9 cellular contexts compared by ENCODE assay signal in genomic region chr11:116930586-116930985, GRCh38.
DNase-seq lines count a peak whose midpoint lies in the region; ATAC-seq and TF ChIP-seq lines count a peak whose summit lies in the region.
"Had no signal": no experiment of that assay in that cellular context is flagged by ENCODE, and none has a peak within 500 bp of the region (broad histone marks: within the 10 kb centered on the region; RNA-seq: fewer than 3 reads in every experiment).

No MANE protein-coding gene starts in this region.

- peak overlapping the region; percentile 2 for H2BK5ac ChIP-seq in IMR-90 (ENCODE audit: low read depth, low read length, poor library complexity, severe bottlenecking)

- peak overlapping the region in 3 of 5 experiments; percentile 22 to 88 (median 83) for H3K27ac Mint-ChIP-seq in brain
- peak overlapping the region; percentile 90 to 99 (median 97) for H3K27ac Mint-ChIP-seq in naive thymus-derived CD8-positive, alpha-beta T cell

- no peaks in the 10 kb centered on the region for H3K9me3 Mint-ChIP-seq in brain
- peaks cover 0 to 6% (median 0%) of the 10 kb centered on the region in 9 donors for H3K9me3 Mint-ChIP-seq in naive thymus-derived CD8-positive, alpha-beta T cell

- H3K27me3 ChIP-seq in ACC112 (ENCODE audit: insufficient read depth, low read length): no peaks in the 10 kb centered on the region
- no peaks in the 10 kb centered on the region for H3K27me3 ChIP-seq in IMR-90 (ENCODE audit: control insufficient read depth, insufficient read depth, low read length)

- no peak overlapping the region for H4K8ac ChIP-seq in IMR-90 (ENCODE audit: low read depth in 2 of 2, low read length in 2 of 2)

- dilution Hi-C loops in IMR-90 (cut with HindIII; ENCODE audit: low sequenced_read_pairs, unreplicated experiment): no loop called here

- H3K9me3 ChIP-seq in IMR-90 (ENCODE audit: control insufficient read depth, insufficient read depth, low read length): no peaks in the 10 kb centered on the region

- no peak for TF ChIP-seq RAD21 in IMR-90 (IDR thresholded peaks at IDR 0.05; ENCODE audit: low read length)

- H2AK5ac ChIP-seq in IMR-90 (ENCODE audit: low read depth, low read length): no peak overlapping the region

- no peak overlapping the region for H2BK20ac ChIP-seq in IMR-90 (ENCODE audit: low read depth, low read length)

- no peak overlapping the region for H3K27ac ChIP-seq in ACC112 (ENCODE audit: low read depth, low read length)
- H3K27ac ChIP-seq in IMR-90 (ENCODE audit: insufficient read depth, low read length): no peak overlapping the region

- TF ChIP-seq POLR2A in IMR-90 (IDR thresholded peaks at IDR 0.05; ENCODE audit: low read depth, low read length): no peak

- H2AFZ ChIP-seq in ACC112 (ENCODE audit: low read length, unreplicated experiment) (no peak overlapping the region), IMR-90 (replicated peaks; ENCODE audit: low read length, poor library complexity) (no peak overlapping the region)

- no peaks in the 10 kb centered on the region for H3K79me2 ChIP-seq in ACC112 (ENCODE audit: control insufficient read depth, insufficient read depth, low read length, unreplicated experiment)

- no peak overlapping the region for H2AK9ac ChIP-seq in IMR-90 (replicated peaks; ENCODE audit: low read depth, low read length, poor library complexity)

- H4K91ac ChIP-seq in IMR-90 (ENCODE audit: insufficient read depth, low read depth, low read length): no peak overlapping the region

- intact Hi-C loops in IMR-90 (cut with micrococcal nuclease): no loop called here

- H2BK120ac ChIP-seq in IMR-90 (ENCODE audit: low read depth, low read length): no peak overlapping the region

- H3K36me3 ChIP-seq in ACC112 (ENCODE audit: insufficient read depth, low read length) (peaks cover 5% of the 10 kb centered on the region; the same call in 1 of the 2 replicates), IMR-90 (ENCODE audit: control insufficient read depth, insufficient read depth, low read length) (no peaks in the 10 kb centered on the region; the same call in 1 of the 2 replicates)

- POLR2A ChIA-PET in IMR-90 (lab: Charles Lee; ENCODE audit: unreplicated experiment): interaction anchor here (0.6 kb wide), 1 partner anchor 1792 kb away, joined by 26 read pairs; no protein-coding TSS in a partner anchor
- POLR2A ChIA-PET in naive thymus-derived CD8-positive, alpha-beta T cell (lab: Charles Lee): interaction anchor here (0.7 to 2.3 kb wide), 7 partner anchors 9 to 169 kb away, joined by 3 to 6 read pairs (median 4); no protein-coding TSS in a partner anchor

- H3K23ac ChIP-seq in IMR-90 (ENCODE audit: low read depth, low read length): no peak overlapping the region

- WGBS in IMR-90 (ENCODE audit: extremely low coverage in 2 of 2, insufficient read length in 1 of 2), 2 experiments: 50% methylated on average over 1 of the region's 2 CpGs; no CpG with 5 or more reads in 1 of the 2 experiments

- TF ChIP-seq CTCF in IMR-90 (conservative IDR thresholded peaks at IDR 0.05; ENCODE audit: low read depth, low read length): no peak
- TF ChIP-seq CTCF in brain (conservative IDR thresholded peaks at IDR 0.05): no peak

- H3K56ac ChIP-seq in IMR-90 (ENCODE audit: extremely low read depth, insufficient read depth, low read length): no peak overlapping the region

- no TSS peak for BruUV-seq in IMR-90 (replicated peaks; lab: Mats Ljungman, UMichigan)

- H3K4me3 Mint-ChIP-seq in brain: peak overlapping the region in 1 of 5 experiments; percentile 71
- peak overlapping the region; percentile 63 to 85 (median 74) for H3K4me3 Mint-ChIP-seq in naive thymus-derived CD8-positive, alpha-beta T cell

- H3K4me2 ChIP-seq in IMR-90 (ENCODE audit: low read depth, low read length): peak overlapping the region; percentile 60

- H3K9ac ChIP-seq in IMR-90 (ENCODE audit: low read depth, low read length): no peak overlapping the region

- H3K4me1 Mint-ChIP-seq in brain: peaks cover 37% of the 10 kb centered on the region
- H3K4me1 Mint-ChIP-seq in naive thymus-derived CD8-positive, alpha-beta T cell: peaks cover 45 to 86% (median 68%) of the 10 kb centered on the region in 4 donors

- peaks cover 28% of the 10 kb centered on the region for H3K36me3 Mint-ChIP-seq in brain
- H3K36me3 Mint-ChIP-seq in naive thymus-derived CD8-positive, alpha-beta T cell: peaks cover 0 to 7% (median 5%) of the 10 kb centered on the region in 3 donors

- H3K4ac ChIP-seq in IMR-90 (ENCODE audit: low read depth, low read length): no peak overlapping the region

- H3K4me3 ChIP-seq in ACC112 (ENCODE audit: low read depth, low read length) (peak overlapping the region; percentile 72), IMR-90 (ENCODE audit: insufficient read depth, low read depth, low read length) (no peak overlapping the region)

- no peaks in the 10 kb centered on the region; the same call in 1 of the 2 replicates for H3K9me1 ChIP-seq in IMR-90 (ENCODE audit: insufficient read depth, low read length)

- peak; percentile 9; the same call in 1 of the 2 replicates for ATAC-seq in IMR-90 (ENCODE audit: low read depth)
- ATAC-seq in naive thymus-derived CD8-positive, alpha-beta T cell: no peak
- ATAC-seq in GM18520 (IDR thresholded peaks at IDR 0.05; ENCODE audit: unreplicated experiment): no peak

- CTCF ChIA-PET in IMR-90 (lab: Yijun Ruan, JAX): interaction anchor here (0.5 to 1.1 kb wide), 3 partner anchors 13 to 95 kb away, joined by 3 read pairs; no protein-coding TSS in a partner anchor

- no peak for DNase-seq in IMR-90
- no peak for DNase-seq in naive thymus-derived CD8-positive, alpha-beta T cell
- DNase-seq in DMS114 treated with DMSO at 0.1 percent for 48 hours (lab: John Stamatoyannopoulos, UW; ENCODE audit: unreplicated experiment): no peak
- no peak for DNase-seq in kidney glomerular epithelial cell (lab: John Stamatoyannopoulos, UW)
- DNase-seq in stimulated activated CD4-positive, alpha-beta T cell treated with anti-CD3 and anti-CD28 coated beads, Interleukin-4, amount 100 ng/mL, for 1 hour: no peak
- DNase-seq: NCI-H187 had no signal

- in situ Hi-C loops in IMR-90 (cut with MboI; ENCODE audit: low sequenced_read_pairs): no loop called here

- no peaks in the 10 kb centered on the region for H3K27me3 Mint-ChIP-seq in brain
- no peaks in the 10 kb centered on the region for H3K27me3 Mint-ChIP-seq in naive thymus-derived CD8-positive, alpha-beta T cell

- no peak overlapping the region for H4K5ac ChIP-seq in IMR-90 (ENCODE audit: low read depth, low read length)

- H3K14ac ChIP-seq in IMR-90 (replicated peaks; ENCODE audit: low read depth, low read length): no peak overlapping the region

- H2BK15ac ChIP-seq in IMR-90 (ENCODE audit: low read depth, low read length): no peak overlapping the region

- peaks cover 3 to 17% of the 10 kb centered on the region in 2 experiments; a peak in 3 of 4 replicates for H3K79me1 ChIP-seq in IMR-90 (ENCODE audit: low read depth in 1 of 2, low read length in 2 of 2)

- H4K20me1 ChIP-seq in IMR-90 (ENCODE audit: insufficient read depth, low read length): peaks cover 3% of the 10 kb centered on the region; the same call in 1 of the 2 replicates

- H3K4me1 ChIP-seq in ACC112 (ENCODE audit: control insufficient read depth, insufficient read depth, low read length, unreplicated experiment): peaks cover 29% of the 10 kb centered on the region
- peaks cover 14% of the 10 kb centered on the region for H3K4me1 ChIP-seq in IMR-90 (ENCODE audit: control insufficient read depth, insufficient read depth, low read length)

- no peak overlapping the region for H3K18ac ChIP-seq in IMR-90 (ENCODE audit: low read depth, low read length)

TF ChIP-seq in IMR-90, 13 proteins besides CTCF, POLR2A, EP300 and RAD21:
- TF ChIP-seq USF2 (IDR thresholded peaks at IDR 0.05; ENCODE audit: low read depth, low read length) (no peak), RCOR1 (IDR thresholded peaks at IDR 0.05; ENCODE audit: insufficient replicate concordance, low read length) (no peak), SMC3 (IDR thresholded peaks at IDR 0.05; ENCODE audit: low read depth, low read length) (no peak)
TF ChIP-seq in IMR-90: peak in this region for 0.
